5 cellular contexts compared by ENCODE assay signal in the genomic region with DNA sequence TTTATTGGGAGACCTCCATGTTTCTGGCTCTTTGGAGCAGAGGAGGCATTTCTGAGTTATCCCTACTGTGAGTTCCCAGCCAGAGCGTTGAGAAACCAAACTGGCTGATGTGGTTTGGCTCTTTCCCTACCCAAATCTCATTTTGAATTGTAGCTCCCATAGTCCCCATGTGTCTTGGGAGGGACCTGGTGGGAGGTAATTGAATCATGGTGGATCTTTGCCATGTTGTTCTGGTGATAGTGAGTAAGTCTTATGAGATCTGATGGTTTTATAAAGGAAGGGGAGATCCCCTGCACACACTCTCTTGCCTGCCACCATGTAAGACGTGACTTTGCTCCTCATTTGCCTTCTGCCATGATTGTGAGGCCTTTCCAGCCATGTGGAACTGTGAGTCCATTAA. TPM values are rescaled to one million over a fixed set of nuclear protein-coding genes. Genes with fewer than 3 reads are reported as not detected.
"Had no signal": no experiment of that assay in that cellular context is flagged by ENCODE, and none has a peak within 500 bp of the region (broad histone marks: within the 10 kb centered on the region; RNA-seq: fewer than 3 reads in every experiment).

No MANE protein-coding gene starts in this region.

RNA-seq across cellular contexts. Expression of gene ADCY2, which starts 27.3 kb away (rescaled TPM):
- total RNA-seq: naive thymus-derived CD4-positive, alpha-beta T cell; natural killer cell treated with Interleukin-12 subunit alpha and Interleukin-12 subunit beta and Interleukin-15 and Interleukin-18, amount 100 ng/mL, for 72 hours; osteocyte; pulmonary artery endothelial cell; renal cortical epithelial cell had no signal
- polyA plus RNA-seq: naive thymus-derived CD4-positive, alpha-beta T cell had no signal
